Comparison of ENCODE assay signal across 8 cellular contexts in genomic region chr17:77145635-77146632, GRCh38. TPM values are rescaled to one million over a fixed set of nuclear protein-coding genes. Genes with fewer than 3 reads are reported as not detected.
A peak's percentile ranks its signal among the peaks of the same experiment; 100 is the strongest.
DNase-seq lines count a peak whose midpoint lies in the region; ATAC-seq and TF ChIP-seq lines count a peak whose summit lies in the region.

No MANE protein-coding gene starts in this region.

- H3K9me3 ChIP-seq in gastroesophageal sphincter (no peaks in the 10 kb centered on the region), parathyroid adenoma (ENCODE audit: control insufficient read depth, low read length) (no peaks in the 10 kb centered on the region)

- H3K9ac ChIP-seq in parathyroid adenoma: no peak overlapping the region

- H3K4me2 ChIP-seq in parathyroid adenoma (ENCODE audit: low read length): no peak overlapping the region

- H3K27me3 ChIP-seq in gastroesophageal sphincter (no peaks in the 10 kb centered on the region), parathyroid adenoma (ENCODE audit: control insufficient read depth, insufficient read depth, low read length) (no peaks in the 10 kb centered on the region)

- H2AFZ ChIP-seq in parathyroid adenoma: no peak overlapping the region

- H3K4me1 ChIP-seq in gastroesophageal sphincter (peaks cover 4 to 87% (median 21%) of the 10 kb centered on the region in 3 donors), parathyroid adenoma (peaks cover 12% of the 10 kb centered on the region)

- no peak for TF ChIP-seq EP300 in gastroesophageal sphincter (IDR thresholded peaks at IDR 0.05)

- H3K27ac ChIP-seq in VCaP (peak overlapping the region; percentile 93), gastroesophageal sphincter (peak overlapping the region; percentile 13 to 98 (median 71)), parathyroid adenoma (peak overlapping the region; percentile 70)

- TF ChIP-seq CTCF in VCaP (conservative IDR thresholded peaks at IDR 0.05): 0 out of 2 replicates have a peak, but pooled peaks have one; percentile 9
- peak in 3 of 4 experiments; percentile 20 to 41 (median 28) for TF ChIP-seq CTCF in gastroesophageal sphincter (IDR thresholded peaks at IDR 0.05)
- no peak for TF ChIP-seq CTCF in parathyroid adenoma (IDR thresholded peaks at IDR 0.05)

- H3K36me3 ChIP-seq in gastroesophageal sphincter (peaks cover 0 to 63% of the 10 kb centered on the region in 2 donors), parathyroid adenoma (ENCODE audit: control insufficient read depth, insufficient read depth, low read length) (no peaks in the 10 kb centered on the region)

- no peak for TF ChIP-seq POLR2A in gastroesophageal sphincter (IDR thresholded peaks at IDR 0.05)

- ATAC-seq in gastroesophageal sphincter (peak; percentile 60), GM19035 (IDR thresholded peaks at IDR 0.05; ENCODE audit: unreplicated experiment) (no peak)
- ATAC-seq in activated CD4-positive, CD25-positive, alpha-beta regulatory T cell treated with anti-CD3 and anti-CD28 coated beads, Interleukin-2, amount 50 U/mL, for 24 hours: no peak

- DNase-seq in AG08395 (ENCODE audit: low spot score) (peak; percentile 78), GM19238 (ENCODE audit: insufficient read length, low spot score) (peak; percentile 16), COLO829 (ENCODE audit: low spot score) (no peak)

- H3K79me2 ChIP-seq in parathyroid adenoma: peaks cover 36% of the 10 kb centered on the region

- 23 to 25% methylated on average over 8 to 11 of the region's 13 CpGs for WGBS in gastroesophageal sphincter (ENCODE audit: low coverage in 1 of 2), 2 donors

- H3K4me3 ChIP-seq in gastroesophageal sphincter: peak overlapping the region in 1 of 2 donors; percentile 98
- H3K4me3 ChIP-seq in parathyroid adenoma (ENCODE audit: low read depth, low read length): no peak overlapping the region

RNA-seq across cellular contexts. Expression of gene SEC14L1, which starts 5.2 kb away (rescaled TPM):
- total RNA-seq in gastroesophageal sphincter: 10 to 100 TPM; 38.4 to 86.1 (median 40.1) TPM
